8 cellular contexts compared by ENCODE assay signal in the genomic region with DNA sequence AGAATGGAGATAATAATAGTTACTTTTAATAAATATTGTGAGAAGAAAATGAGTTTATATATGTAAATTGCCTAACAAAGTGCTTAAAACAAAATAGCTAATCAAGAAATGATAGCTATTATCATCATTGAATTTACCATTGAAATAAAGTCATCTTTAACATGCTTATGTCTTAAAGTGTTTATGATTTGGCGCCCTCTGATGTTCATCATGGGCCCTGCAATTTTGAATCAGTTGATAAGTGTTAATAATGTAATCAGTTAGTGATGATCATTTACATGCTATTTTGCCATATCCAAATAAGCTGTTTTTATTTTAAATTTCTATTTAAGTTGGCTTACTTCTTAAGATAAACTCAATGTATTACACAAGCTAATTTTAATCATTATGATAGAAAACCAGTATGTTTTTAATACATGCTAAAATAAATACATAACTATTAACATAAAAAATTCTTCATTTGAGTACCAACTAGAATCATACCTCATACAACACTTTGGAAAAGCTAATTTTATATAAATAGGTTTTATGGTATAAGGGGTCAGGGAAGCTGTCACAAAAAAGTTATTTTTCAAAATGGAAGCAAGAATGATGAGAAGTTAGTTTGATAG. TPM values are rescaled to one million over a fixed set of nuclear protein-coding genes. Genes with fewer than 3 reads are reported as not detected.
A peak's percentile ranks its signal among the peaks of the same experiment; 100 is the strongest.
DNase-seq lines count a peak whose midpoint lies in the region; ATAC-seq and TF ChIP-seq lines count a peak whose summit lies in the region.

No MANE protein-coding gene starts in this region.

- no peak overlapping the region for H4K8ac ChIP-seq in neuronal stem cell (ENCODE audit: low read depth, low read length)

- no peak overlapping the region for H2AFZ ChIP-seq in neuronal stem cell (ENCODE audit: low read length)

- POLR2A ChIA-PET in CD4-positive, alpha-beta memory T cell (lab: Charles Lee; ENCODE audit: partially characterized antibody) = no interaction called here
- POLR2A ChIA-PET in activated CD4-positive, alpha-beta T cell treated with anti-CD3 and anti-CD28 coated beads for 36 hours (lab: Charles Lee) = no interaction called here

- H3K14ac ChIP-seq in neuronal stem cell (ENCODE audit: low read length) = no peak overlapping the region

- no peak overlapping the region for H3K23ac ChIP-seq in neuronal stem cell (ENCODE audit: low read depth, low read length, poor library complexity)

- H3K27ac ChIP-seq in CD4-positive, alpha-beta memory T cell (ENCODE audit: low read depth, low read length) = no peak overlapping the region
- no peak overlapping the region for H3K27ac ChIP-seq in neuronal stem cell (replicated peaks; ENCODE audit: low read length)

- CTCF ChIA-PET in CD4-positive, alpha-beta memory T cell (lab: Charles Lee; ENCODE audit: partially characterized antibody) = interaction anchor here (0.7 to 3.7 kb wide), 18 partner anchors 9 to 1312 kb away, joined by 3 to 48 read pairs (median 7); no protein-coding TSS in a partner anchor
- CTCF ChIA-PET in activated CD4-positive, alpha-beta T cell treated with anti-CD3 and anti-CD28 coated beads for 36 hours (lab: Charles Lee) = interaction anchor here (0.6 to 2.2 kb wide), 21 partner anchors 9 to 1313 kb away, joined by 3 to 14 read pairs (median 4); a partner anchor contains a TSS

- no peaks in the 10 kb centered on the region for H3K4me1 ChIP-seq in CD4-positive, alpha-beta memory T cell (ENCODE audit: insufficient read depth, low read length)
- H3K4me1 ChIP-seq in neuronal stem cell (ENCODE audit: control insufficient read depth in 2 of 2, insufficient read depth in 1 of 2, low read depth in 1 of 2, low read length in 2 of 2) = no peaks in the 10 kb centered on the region

- no peak overlapping the region for H3K18ac ChIP-seq in neuronal stem cell (ENCODE audit: low read length)

- no peaks in the 10 kb centered on the region for H3K4me1 Mint-ChIP-seq in CD4-positive, alpha-beta memory T cell
- H3K4me1 Mint-ChIP-seq in activated CD4-positive, alpha-beta T cell treated with anti-CD3 and anti-CD28 coated beads for 36 hours = no peaks in the 10 kb centered on the region
- no peaks in the 10 kb centered on the region for H3K4me1 Mint-ChIP-seq in osteocyte (ENCODE audit: unreplicated experiment)

- no peak overlapping the region for H2BK120ac ChIP-seq in neuronal stem cell (ENCODE audit: low read depth, low read length)

- TF ChIP-seq CTCF in osteocyte (IDR thresholded peaks at IDR 0.05) = peak; percentile 89

- H3K36me3 ChIP-seq in CD4-positive, alpha-beta memory T cell (ENCODE audit: insufficient read depth, low read length) = no peaks in the 10 kb centered on the region
- no peaks in the 10 kb centered on the region for H3K36me3 ChIP-seq in neuronal stem cell (replicated peaks in 1 of 2; ENCODE audit: control insufficient read depth in 2 of 2, insufficient read depth in 2 of 2, low read length in 2 of 2)

- no CpG with 5 or more reads among the region's 1 CpG for WGBS in neuronal stem cell (ENCODE audit: extremely low coverage in 2 of 2, insufficient read length in 2 of 2, insufficient replicate concordance in 1 of 2), 2 donors

- H3K36me3 Mint-ChIP-seq in CD4-positive, alpha-beta memory T cell = peaks cover 5 to 9% of the 10 kb centered on the region in 2 donors
- H3K36me3 Mint-ChIP-seq in activated CD4-positive, alpha-beta T cell treated with anti-CD3 and anti-CD28 coated beads for 36 hours (ENCODE audit: low read depth) = peaks cover 3% of the 10 kb centered on the region
- H3K36me3 Mint-ChIP-seq in osteocyte (ENCODE audit: unreplicated experiment) = peaks cover 26% of the 10 kb centered on the region

- no peak overlapping the region for H2AK5ac ChIP-seq in neuronal stem cell (ENCODE audit: low read depth, low read length)

- no peak overlapping the region for H3K4me2 ChIP-seq in neuronal stem cell (ENCODE audit: insufficient read depth, low read length, poor library complexity, severe bottlenecking)

- ATAC-seq in GM21786 (IDR thresholded peaks at IDR 0.05; ENCODE audit: unreplicated experiment) (peak; percentile 45), HG03108 (IDR thresholded peaks at IDR 0.05; ENCODE audit: unreplicated experiment) (no peak)
- ATAC-seq in activated CD4-positive, alpha-beta T cell treated with anti-CD3 and anti-CD28 coated beads for 36 hours = no peak

- peaks cover 0 to 1% of the 10 kb centered on the region in 2 donors for H3K27me3 Mint-ChIP-seq in CD4-positive, alpha-beta memory T cell
- no peaks in the 10 kb centered on the region for H3K27me3 Mint-ChIP-seq in activated CD4-positive, alpha-beta T cell treated with anti-CD3 and anti-CD28 coated beads for 36 hours
- no peaks in the 10 kb centered on the region for H3K27me3 Mint-ChIP-seq in osteocyte (ENCODE audit: unreplicated experiment)

- H3K27me3 ChIP-seq in CD4-positive, alpha-beta memory T cell (ENCODE audit: insufficient read depth, low read length) = no peaks in the 10 kb centered on the region
- H3K27me3 ChIP-seq in neuronal stem cell (ENCODE audit: control insufficient read depth in 3 of 3, insufficient read depth in 3 of 3, low read depth in 1 of 3, low read length in 3 of 3) = no peaks in the 10 kb centered on the region

- DNase-seq in CD4-positive, alpha-beta memory T cell = peak in 4 of 5 donors; percentile 26 to 52 (median 33)
- peak; percentile 68 for DNase-seq in NCI-H2029 (lab: John Stamatoyannopoulos, UW)
- peak; percentile 66 for DNase-seq in activated CD4-positive, alpha-beta T cell treated with anti-CD3 and anti-CD28 coated beads for 36 hours
- peak; percentile 44 for DNase-seq in fibroblast of gingiva (ENCODE audit: low read depth)
- DNase-seq in osteocyte (ENCODE audit: extremely low spot score, unreplicated experiment) = no peak
- DNase-seq in neuronal stem cell (ENCODE audit: low spot score) = no peak

- no peak overlapping the region for H2BK5ac ChIP-seq in neuronal stem cell (ENCODE audit: low read length)

- no peak overlapping the region for H3K4me3 Mint-ChIP-seq in CD4-positive, alpha-beta memory T cell
- no peak overlapping the region for H3K4me3 Mint-ChIP-seq in activated CD4-positive, alpha-beta T cell treated with anti-CD3 and anti-CD28 coated beads for 36 hours
- H3K4me3 Mint-ChIP-seq in osteocyte (ENCODE audit: unreplicated experiment) = no peak overlapping the region

- intact Hi-C loops in CD4-positive, alpha-beta memory T cell (cut with micrococcal nuclease) = loop anchor here (1.0 to 5.0 kb wide), 2 partner anchors 47 to 1697 kb away; no protein-coding TSS in a partner anchor
- intact Hi-C loops in activated CD4-positive, alpha-beta T cell treated with anti-CD3 and anti-CD28 coated beads for 36 hours (cut with DNase I, micrococcal nuclease) = loop anchor here (1.0 to 5.0 kb wide), 3 partner anchors 152 to 1312 kb away; a partner anchor contains a TSS

- no peak overlapping the region for H3K27ac Mint-ChIP-seq in CD4-positive, alpha-beta memory T cell
- no peak overlapping the region for H3K27ac Mint-ChIP-seq in activated CD4-positive, alpha-beta T cell treated with anti-CD3 and anti-CD28 coated beads for 36 hours
- no peak overlapping the region for H3K27ac Mint-ChIP-seq in osteocyte (ENCODE audit: unreplicated experiment)

- no peak overlapping the region for H3K9ac ChIP-seq in neuronal stem cell (ENCODE audit: low read depth, low read length, poor library complexity)

- H2BK12ac ChIP-seq in neuronal stem cell (ENCODE audit: low read length) = no peak overlapping the region

- H3K9me3 Mint-ChIP-seq in CD4-positive, alpha-beta memory T cell = peaks cover 2 to 34% (median 30%) of the 10 kb centered on the region in 8 donors
- peaks cover 25% of the 10 kb centered on the region for H3K9me3 Mint-ChIP-seq in activated CD4-positive, alpha-beta T cell treated with anti-CD3 and anti-CD28 coated beads for 36 hours (ENCODE audit: low read depth)
- peaks cover 28% of the 10 kb centered on the region for H3K9me3 Mint-ChIP-seq in osteocyte (ENCODE audit: unreplicated experiment)

- no peaks in the 10 kb centered on the region for H3K79me1 ChIP-seq in neuronal stem cell (ENCODE audit: low read depth, low read length)

- H3K4me3 ChIP-seq in CD4-positive, alpha-beta memory T cell (ENCODE audit: low read length in 2 of 2) = no peak overlapping the region
- no peak overlapping the region for H3K4me3 ChIP-seq in neuronal stem cell (ENCODE audit: low read length in 2 of 2)

- peaks cover 0 to 9% of the 10 kb centered on the region in 2 donors for H3K9me3 ChIP-seq in CD4-positive, alpha-beta memory T cell (ENCODE audit: control insufficient read depth in 1 of 2, low read length in 2 of 2)
- peaks cover 3 to 20% of the 10 kb centered on the region in 2 donors for H3K9me3 ChIP-seq in neuronal stem cell (replicated peaks in 1 of 2; ENCODE audit: control insufficient read depth in 2 of 2, insufficient read depth in 1 of 2, low read depth in 1 of 2, low read length in 2 of 2)

- H2BK15ac ChIP-seq in neuronal stem cell (ENCODE audit: low read length) = no peak overlapping the region

- H3K4ac ChIP-seq in neuronal stem cell (ENCODE audit: low read length) = no peak overlapping the region

- H4K91ac ChIP-seq in neuronal stem cell (ENCODE audit: low read depth, low read length, poor library complexity) = no peak overlapping the region

RNA-seq across cellular contexts. Expression of a gene that starts 39.2 kb away (rescaled TPM):
- total RNA-seq in CD4-positive, alpha-beta memory T cell = under 1 TPM; 0.33 to 0.35 TPM
- under 1 TPM in 1 of 2 donors, not detected in 1; 0.62 TPM for polyA plus RNA-seq in CD4-positive, alpha-beta memory T cell
- total RNA-seq in activated CD4-positive, alpha-beta T cell treated with anti-CD3 and anti-CD28 coated beads for 36 hours = 1 to 10 TPM in 1 of 2 experiments, under 1 TPM in 1; 0.89 to 1.4 TPM
- 7.2 and 9.9 TPM in 2 replicates for total RNA-seq in osteocyte
- 3.0 TPM for polyA plus RNA-seq in neuronal stem cell (2013, experiment 1 of 2)
- 3.4 TPM for polyA plus RNA-seq in neuronal stem cell (2013, experiment 2 of 2)

Comparison
In these comparisons a context has a peak if more than half of its experiments do, and no peak if none do; other contexts are left out.
1. DNase-seq: peak in CD4-positive, alpha-beta memory T cell (4 of 5), NCI-H2029 (single experiment), activated CD4-positive, alpha-beta T cell treated with anti-CD3 and anti-CD28 coated beads for 36 hours (single experiment) and fibroblast of gingiva (single experiment); none in osteocyte (single experiment) and neuronal stem cell (single experiment).